In genomic region chr17:73292031-73292531, GRCh38 we compare ENCODE assay signal across 10 cellular contexts. TPM values are rescaled to one million over a fixed set of nuclear protein-coding genes. Genes with fewer than 3 reads are reported as not detected.
DNase-seq lines count a peak whose midpoint lies in the region; ATAC-seq and TF ChIP-seq lines count a peak whose summit lies in the region.
"Had no signal": no experiment of that assay in that cellular context is flagged by ENCODE, and none has a peak within 500 bp of the region (broad histone marks: within the 10 kb centered on the region; RNA-seq: fewer than 3 reads in every experiment).

No MANE protein-coding gene starts in this region.

- ATAC-seq in RWPE2 (ENCODE audit: low read depth) = peak; percentile 28

- H3K36me3 ChIP-seq in BJ (ENCODE audit: control insufficient read depth, insufficient read depth, low read length) (no peaks in the 10 kb centered on the region; the same call in 1 of the 2 replicates), RWPE2 (ENCODE audit: low read depth) (no peaks in the 10 kb centered on the region), esophagus squamous epithelium (peaks cover 0 to 17% (median 0%) of the 10 kb centered on the region in 3 donors), neuronal stem cell (replicated peaks in 1 of 2; ENCODE audit: control insufficient read depth in 2 of 2, insufficient read depth in 2 of 2, low read length in 2 of 2) (no peaks in the 10 kb centered on the region)

- CTCF ChIA-PET in BJ (lab: Yijun Ruan, JAX) = interaction anchor here (3.1 to 3.8 kb wide), 2 partner anchors 36 to 77 kb away, joined by 15 to 20 read pairs; no protein-coding TSS in a partner anchor

- DNase-seq in BJ (ENCODE audit: low read depth) (no peak), RWPE2 (ENCODE audit: low spot score) (peak; percentile 62), esophagus squamous epithelium (lab: John Stamatoyannopoulos, UW) (no peak), neuronal stem cell (ENCODE audit: low spot score) (no peak), SKM-1 (lab: John Stamatoyannopoulos, UW; ENCODE audit: unreplicated experiment) (no peak), CD1c-positive myeloid dendritic cell (ENCODE audit: extremely low spot score) (no peak), NCI-H82 treated with DMSO at 0.1 percent for 48 hours (lab: John Stamatoyannopoulos, UW; ENCODE audit: unreplicated experiment) (no peak)
- no peak for DNase-seq in activated effector memory CD4-positive, alpha-beta T cell treated with anti-CD3 and anti-CD28 coated beads, Interleukin-2, amount 50 U/mL, for 16 hours
- DNase-seq: activated CD4-positive, alpha-beta T cell treated with anti-CD3 and anti-CD28 coated beads for 48 hours; DMS79 treated with DMSO at 0.1 percent for 48 hours had no signal

- POLR2A ChIA-PET in BJ (lab: Charles Lee) = no interaction called here

- H3K9me3 ChIP-seq in RWPE2 (ENCODE audit: severe bottlenecking) (no peaks in the 10 kb centered on the region), esophagus squamous epithelium (no peaks in the 10 kb centered on the region), neuronal stem cell (replicated peaks in 1 of 2; ENCODE audit: control insufficient read depth in 2 of 2, insufficient read depth in 1 of 2, low read depth in 1 of 2, low read length in 2 of 2) (no peaks in the 10 kb centered on the region)

- no peak overlapping the region for H3K4me2 ChIP-seq in neuronal stem cell (ENCODE audit: insufficient read depth, low read length, poor library complexity, severe bottlenecking)

- no peak overlapping the region for H2BK15ac ChIP-seq in neuronal stem cell (ENCODE audit: low read length)

- no peak overlapping the region for H2AFZ ChIP-seq in neuronal stem cell (ENCODE audit: low read length)

- peak overlapping the region; percentile 76 for H3K23ac ChIP-seq in neuronal stem cell (ENCODE audit: low read depth, low read length, poor library complexity)

- no peak for TF ChIP-seq CTCF in BJ (IDR thresholded peaks at IDR 0.05; ENCODE audit: insufficient read depth, low read depth, low read length)
- TF ChIP-seq CTCF in RWPE2 (IDR thresholded peaks at IDR 0.05; ENCODE audit: poor library complexity, severe bottlenecking) = peak; percentile 9
- TF ChIP-seq CTCF in esophagus squamous epithelium (IDR thresholded peaks at IDR 0.05) = no peak

- no peak overlapping the region for H4K8ac ChIP-seq in neuronal stem cell (ENCODE audit: low read depth, low read length)

- H3K18ac ChIP-seq in neuronal stem cell (ENCODE audit: low read length) = peak overlapping the region; percentile 74

- H2BK12ac ChIP-seq in neuronal stem cell (ENCODE audit: low read length) = no peak overlapping the region

- H2BK120ac ChIP-seq in neuronal stem cell (ENCODE audit: low read depth, low read length) = no peak overlapping the region

- H2AK5ac ChIP-seq in neuronal stem cell (ENCODE audit: low read depth, low read length) = peak overlapping the region; percentile 2

- no peak overlapping the region for H3K9ac ChIP-seq in neuronal stem cell (ENCODE audit: low read depth, low read length, poor library complexity)

- H3K14ac ChIP-seq in neuronal stem cell (ENCODE audit: low read length) = no peak overlapping the region

- H3K4me1 ChIP-seq in RWPE2 (ENCODE audit: insufficient read depth, poor library complexity, severe bottlenecking) (peaks cover 63% of the 10 kb centered on the region), esophagus squamous epithelium (peaks cover 57 to 97% (median 82%) of the 10 kb centered on the region in 3 donors), neuronal stem cell (ENCODE audit: control insufficient read depth in 2 of 2, insufficient read depth in 1 of 2, low read depth in 1 of 2, low read length in 2 of 2) (peaks cover 2 to 19% of the 10 kb centered on the region in 2 donors)

- no peaks in the 10 kb centered on the region for H3K27me3 ChIP-seq in BJ (ENCODE audit: control insufficient read depth, insufficient read depth, low read length)
- no peaks in the 10 kb centered on the region for H3K27me3 ChIP-seq in RWPE2 (ENCODE audit: insufficient read depth, poor library complexity, severe bottlenecking)
- H3K27me3 ChIP-seq in esophagus squamous epithelium = no peaks in the 10 kb centered on the region
- no peaks in the 10 kb centered on the region for H3K27me3 ChIP-seq in neuronal stem cell (ENCODE audit: control insufficient read depth in 3 of 3, insufficient read depth in 3 of 3, low read depth in 1 of 3, low read length in 3 of 3)

- H3K27ac ChIP-seq in RWPE2 (ENCODE audit: poor library complexity, severe bottlenecking) (peak overlapping the region; percentile 89), esophagus squamous epithelium (peak overlapping the region; percentile 80 to 93 (median 85)), neuronal stem cell (replicated peaks; ENCODE audit: low read length) (no peak overlapping the region)

- TF ChIP-seq POLR2A in esophagus squamous epithelium (IDR thresholded peaks at IDR 0.05) = no peak

- H3K4me3 ChIP-seq in BJ (ENCODE audit: low read depth, low read length) (peak overlapping the region; percentile 9; the same call in 1 of the 2 replicates), RWPE2 (ENCODE audit: severe bottlenecking) (no peak overlapping the region), esophagus squamous epithelium (peak overlapping the region in 1 of 4 donors; percentile 47), neuronal stem cell (ENCODE audit: low read length in 2 of 2) (no peak overlapping the region)

- intact Hi-C loops in esophagus squamous epithelium (cut with DNase I) = no loop called here

- H3K79me1 ChIP-seq in neuronal stem cell (ENCODE audit: low read depth, low read length) = peaks cover 18% of the 10 kb centered on the region

- WGBS in esophagus squamous epithelium, 2 donors = 46 to 55% methylated on average over 10 of the region's 12 CpGs
- WGBS in neuronal stem cell (ENCODE audit: extremely low coverage in 2 of 2, insufficient read length in 2 of 2, insufficient replicate concordance in 1 of 2), 2 donors = no CpG with 5 or more reads among the region's 12 CpGs

- H2BK5ac ChIP-seq in neuronal stem cell (ENCODE audit: low read length) = no peak overlapping the region

- H4K91ac ChIP-seq in neuronal stem cell (ENCODE audit: low read depth, low read length, poor library complexity) = peak overlapping the region; percentile 3

- H3K4ac ChIP-seq in neuronal stem cell (ENCODE audit: low read length) = no peak overlapping the region

RNA-seq across cellular contexts. Expression of gene CDC42EP4, which starts 19.7 kb away (rescaled TPM):
- polyA plus RNA-seq in BJ (2011; rRNA removed) = 19.6 and 28.0 TPM in 2 replicates
- polyA minus RNA-seq in BJ (2011; rRNA and poly(A)+ RNA removed) = 27.5 and 31.5 TPM in 2 replicates
- total RNA-seq in esophagus squamous epithelium = 10 to 100 TPM; 45.1 to 63.9 (median 52.9) TPM
- polyA plus RNA-seq in neuronal stem cell (2013, experiment 1 of 2) = 23.5 TPM
- polyA plus RNA-seq in neuronal stem cell (2013, experiment 2 of 2) = 23.9 TPM

RNA-seq across cellular contexts. Expression of gene CPSF4L, which starts 30.4 kb away (rescaled TPM):
- polyA plus RNA-seq in BJ (2011; rRNA removed) = 0.13 TPM in 1 of 2 replicates, not detected in the other
- not detected in 2 replicates for polyA minus RNA-seq in BJ (2011; rRNA and poly(A)+ RNA removed)
- not detected for total RNA-seq in esophagus squamous epithelium
- not detected for polyA plus RNA-seq in neuronal stem cell (2013, experiment 1 of 2)
- polyA plus RNA-seq in neuronal stem cell (2013, experiment 2 of 2) = not detected
